In genomic region chr3:43413676-43414368, GRCh38 we compare ENCODE assay signal across 21 cellular contexts.
DNase-seq lines count a peak whose midpoint lies in the region; ATAC-seq and TF ChIP-seq lines count a peak whose summit lies in the region.
"Had no signal": no experiment of that assay in that cellular context is flagged by ENCODE, and none has a peak within 500 bp of the region (broad histone marks: within the 10 kb centered on the region; RNA-seq: fewer than 3 reads in every experiment).

No MANE protein-coding gene starts in this region.

- no peaks in the 10 kb centered on the region for H3K4me1 ChIP-seq in transverse colon
- H3K4me1 ChIP-seq: foreskin keratinocyte, testis had no signal

- TF ChIP-seq CTCF in endothelial cell (IDR thresholded peaks at IDR 0.05; ENCODE audit: unreplicated experiment) (no peak), nephron (IDR thresholded peaks at IDR 0.05; ENCODE audit: unreplicated experiment in 3 of 3) (no peak), transverse colon (IDR thresholded peaks at IDR 0.05) (no peak)

- H3K9me3 Mint-ChIP-seq in stimulated activated naive CD8-positive, alpha-beta T cell treated with anti-CD3 and anti-CD28 coated beads, Interleukin-15, Interleukin-2, amounts not matched to agents 100 ng/mL and 50 ng/mL, for 24 hours = no peaks in the 10 kb centered on the region
- H3K9me3 Mint-ChIP-seq in endothelial cell (ENCODE audit: unreplicated experiment) = no peaks in the 10 kb centered on the region
- H3K9me3 Mint-ChIP-seq in nephron = no peaks in the 10 kb centered on the region
- H3K9me3 Mint-ChIP-seq: activated T-cell treated with anti-CD3 and anti-CD28 coated beads, Interleukin-2, amount 50 U/mL, for 24 hours had no signal

- 69 to 82% methylated on average over 2 to 7 of the region's 7 CpGs for WGBS in transverse colon (ENCODE audit: low coverage in 1 of 2), 2 donors

- H3K27me3 Mint-ChIP-seq in stimulated activated naive CD8-positive, alpha-beta T cell treated with anti-CD3 and anti-CD28 coated beads, Interleukin-15, Interleukin-2, amounts not matched to agents 100 ng/mL and 50 ng/mL, for 24 hours = no peaks in the 10 kb centered on the region
- H3K27me3 Mint-ChIP-seq in endothelial cell (ENCODE audit: unreplicated experiment) (peaks cover 11% of the 10 kb centered on the region), nephron (ENCODE audit: low read depth) (no peaks in the 10 kb centered on the region)
- H3K27me3 Mint-ChIP-seq: activated T-cell treated with anti-CD3 and anti-CD28 coated beads, Interleukin-2, amount 50 U/mL, for 24 hours had no signal

- H3K27me3 ChIP-seq in transverse colon = no peaks in the 10 kb centered on the region
- H3K27me3 ChIP-seq: foreskin keratinocyte, testis had no signal

- no peaks in the 10 kb centered on the region for H3K36me3 ChIP-seq in transverse colon

- TF ChIP-seq POLR2A in transverse colon (IDR thresholded peaks at IDR 0.05) = no peak

- no peak overlapping the region for H3K27ac ChIP-seq in transverse colon
- H3K27ac ChIP-seq: coronary artery, foreskin keratinocyte, testis had no signal

- H3K4me1 Mint-ChIP-seq in stimulated activated naive CD8-positive, alpha-beta T cell treated with anti-CD3 and anti-CD28 coated beads, Interleukin-15, Interleukin-2, amounts not matched to agents 100 ng/mL and 50 ng/mL, for 24 hours (ENCODE audit: low read depth) = peaks cover 16% of the 10 kb centered on the region
- H3K4me1 Mint-ChIP-seq in endothelial cell (ENCODE audit: unreplicated experiment) = peaks cover 60% of the 10 kb centered on the region
- peaks cover 18% of the 10 kb centered on the region for H3K4me1 Mint-ChIP-seq in nephron

- no peak overlapping the region for H3K4me3 ChIP-seq in transverse colon
- H3K4me3 ChIP-seq: coronary artery, testis had no signal

- no peak for TF ChIP-seq EP300 in transverse colon (IDR thresholded peaks at IDR 0.05; ENCODE audit: low read depth)

- in situ Hi-C loops in transverse colon (cut with MboI; ENCODE audit: low pct_ligation_motif_present in 1 of 4, low pct_unique_long_range_greater_than_20kb in 1 of 4, low sequenced_read_pairs in 3 of 4) = no loop called here

- H3K27ac Mint-ChIP-seq in stimulated activated naive CD8-positive, alpha-beta T cell treated with anti-CD3 and anti-CD28 coated beads, Interleukin-15, Interleukin-2, amounts not matched to agents 100 ng/mL and 50 ng/mL, for 24 hours = peak overlapping the region; percentile 2
- peak overlapping the region; percentile 96 for H3K27ac Mint-ChIP-seq in endothelial cell (ENCODE audit: unreplicated experiment)
- H3K27ac Mint-ChIP-seq in nephron = peak overlapping the region; percentile 2 to 17 (median 2)
- H3K27ac Mint-ChIP-seq: activated naive CD4-positive, alpha-beta T cell treated with anti-CD3 and anti-CD28 coated beads, Interleukin-2, amount 50 U/mL, for 72 hours; activated T-cell treated with anti-CD3 and anti-CD28 coated beads, Interleukin-2, amount 50 U/mL, for 24 hours had no signal

- intact Hi-C loops in transverse colon (cut with DNase I; ENCODE audit: low total_unique reads) = no loop called here

- no peak overlapping the region for H3K4me3 Mint-ChIP-seq in stimulated activated naive CD8-positive, alpha-beta T cell treated with anti-CD3 and anti-CD28 coated beads, Interleukin-15, Interleukin-2, amounts not matched to agents 100 ng/mL and 50 ng/mL, for 24 hours
- no peak overlapping the region for H3K4me3 Mint-ChIP-seq in endothelial cell (ENCODE audit: unreplicated experiment)
- no peak overlapping the region for H3K4me3 Mint-ChIP-seq in nephron
- H3K4me3 Mint-ChIP-seq: activated T-cell treated with anti-CD3 and anti-CD28 coated beads, Interleukin-2, amount 50 U/mL, for 24 hours had no signal

- DNase-seq in stimulated activated naive CD8-positive, alpha-beta T cell treated with anti-CD3 and anti-CD28 coated beads, Interleukin-15, Interleukin-2, amounts not matched to agents 100 U/mL and 50 U/mL, for 24 hours = no peak
- peak; percentile 48 for DNase-seq in endothelial cell (ENCODE audit: low spot score)
- DNase-seq in transverse colon = no peak
- DNase-seq in NCI-H1092 treated with DMSO at 0.1 percent for 48 hours (lab: John Stamatoyannopoulos, UW) = no peak
- DNase-seq in activated CD8-positive, alpha-beta memory T cell treated with anti-CD3 and anti-CD28 coated beads for 24 hours = no peak
- DNase-seq: activated CD4-positive, alpha-beta T cell treated with anti-CD3 and anti-CD28 coated beads, Interleukin-2, amount 50 U/mL, for 48 hours; activated T-cell treated with anti-CD3 and anti-CD28 coated beads, Interleukin-2, amount 50 U/mL, for 24 hours; DMS79 treated with DMSO at 0.1 percent for 48 hours; foreskin keratinocyte; hypothalamus; left colon; NCI-H146; NCI-H446; stimulated activated CD4-positive, alpha-beta T cell treated with anti-CD3 and anti-CD28 coated beads, Interleukin-4, amount 100 ng/mL, for 24 hours; SW 1271; testis had no signal

- ATAC-seq in stimulated activated naive CD8-positive, alpha-beta T cell treated with anti-CD3 and anti-CD28 coated beads, Interleukin-15, Interleukin-2, amounts not matched to agents 100 U/mL and 50 U/mL, for 24 hours = no peak
- no peak for ATAC-seq in HG03565 (IDR thresholded peaks at IDR 0.05; ENCODE audit: unreplicated experiment)
- ATAC-seq: activated naive CD4-positive, alpha-beta T cell treated with anti-CD3 and anti-CD28 coated beads, Interleukin-2, amount 50 U/mL, for 72 hours; foreskin keratinocyte; left colon had no signal

- H3K36me3 Mint-ChIP-seq in stimulated activated naive CD8-positive, alpha-beta T cell treated with anti-CD3 and anti-CD28 coated beads, Interleukin-15, Interleukin-2, amounts not matched to agents 100 ng/mL and 50 ng/mL, for 24 hours (ENCODE audit: low read depth) = no peaks in the 10 kb centered on the region
- H3K36me3 Mint-ChIP-seq in endothelial cell (ENCODE audit: low read depth, unreplicated experiment) (peaks cover 12% of the 10 kb centered on the region), nephron (ENCODE audit: low read depth) (peaks cover 4% of the 10 kb centered on the region)
- H3K36me3 Mint-ChIP-seq: activated naive CD4-positive, alpha-beta T cell treated with anti-CD3 and anti-CD28 coated beads, Interleukin-2, amount 50 U/mL, for 72 hours had no signal

- no peaks in the 10 kb centered on the region for H3K9me3 ChIP-seq in transverse colon
- H3K9me3 ChIP-seq: testis had no signal

Comparison
In these comparisons a context has a peak if more than half of its experiments do, and no peak if none do; other contexts are left out.
1. H3K27ac Mint-ChIP-seq: peak in every context shown above with its lines; median percentile 96 in endothelial cell; 2 in stimulated activated naive CD8-positive, alpha-beta T cell treated with anti-CD3 and anti-CD28 coated beads, Interleukin-15, Interleukin-2, amounts not matched to agents 100 ng/mL and 50 ng/mL, for 24 hours; 2 in nephron.